In the genomic region with DNA sequence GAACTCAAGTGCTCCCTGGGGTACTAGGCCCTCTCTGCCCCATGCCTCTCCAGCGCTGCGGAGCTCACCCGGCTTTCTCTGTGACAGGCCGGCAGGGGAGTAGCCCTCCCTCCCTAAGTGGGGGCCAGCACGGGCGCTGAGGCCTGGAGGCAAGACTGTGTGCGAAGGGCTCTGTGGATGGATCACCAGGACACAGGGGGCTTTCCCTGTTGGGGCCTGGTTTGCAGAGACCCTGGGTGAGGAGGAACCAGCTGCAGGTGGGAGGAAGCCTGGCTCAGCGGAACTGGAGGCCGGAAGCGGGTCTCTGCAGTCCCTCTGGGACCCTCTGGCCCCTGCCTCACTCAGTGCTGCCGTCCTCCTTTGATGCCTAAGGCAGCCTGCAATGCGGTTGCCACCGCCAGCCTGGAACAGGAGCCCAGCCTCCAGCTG, we compare ENCODE assay signal across 19 cellular contexts.
DNase-seq lines count a peak whose midpoint lies in the region; ATAC-seq, FAIRE-seq and TF ChIP-seq lines count a peak whose summit lies in the region.
"Had no signal": no experiment of that assay in that cellular context is flagged by ENCODE, and none has a peak within 500 bp of the region (broad histone marks: within the 10 kb centered on the region; RNA-seq: fewer than 3 reads in every experiment).

No MANE protein-coding gene starts in this region.

- intact Hi-C loops in prostate gland (cut with DNase I): no loop called here

- no peak overlapping the region for H3K4me3 Mint-ChIP-seq in nephron

- H3K27me3 Mint-ChIP-seq in nephron (ENCODE audit: low read depth): peaks cover 3% of the 10 kb centered on the region

- WGBS in prostate gland: 94% methylated on average over 10 of the region's 13 CpGs

- H3K9me3 ChIP-seq in prostate gland: no peaks in the 10 kb centered on the region
- H3K9me3 ChIP-seq: spleen, tibial nerve had no signal

- peak overlapping the region; percentile 13 to 92 (median 62) for H3K27ac Mint-ChIP-seq in nephron

- no peak overlapping the region for H3K4me3 ChIP-seq in prostate gland
- H3K4me3 ChIP-seq: spleen, tibial nerve had no signal

- H3K9me3 Mint-ChIP-seq in nephron: no peaks in the 10 kb centered on the region
- H3K9me3 Mint-ChIP-seq: activated naive CD4-positive, alpha-beta T cell treated with anti-CD3 and anti-CD28 coated beads, Interleukin-2, amount 50 U/mL, for 72 hours had no signal

- H3K27ac ChIP-seq in prostate gland: no peak overlapping the region
- H3K27ac ChIP-seq: 22Rv1, spleen had no signal

- H3K27me3 ChIP-seq in prostate gland (replicated peaks; ENCODE audit: insufficient read depth): no peaks in the 10 kb centered on the region
- H3K27me3 ChIP-seq: spleen, tibial nerve had no signal

- H3K4me1 Mint-ChIP-seq in nephron: peaks cover 55% of the 10 kb centered on the region

- TF ChIP-seq POLR2A in GM12891 (IDR thresholded peaks at IDR 0.05; ENCODE audit: low read depth, low read length) (no peak), prostate gland (IDR thresholded peaks at IDR 0.05) (no peak)

- DNase-seq in DMS 273 (lab: John Stamatoyannopoulos, UW; ENCODE audit: unreplicated experiment) (peak; percentile 34), DMS 273 treated with DMSO at 0.1 percent for 48 hours (lab: John Stamatoyannopoulos, UW) (no peak), GM12891 (ENCODE audit: insufficient read length, low spot score) (no peak), SHP77 treated with DMSO at 0.1 percent for 48 hours (lab: John Stamatoyannopoulos, UW) (no peak), prostate gland (ENCODE audit: low spot score) (no peak)
- DNase-seq: activated CD4-positive, alpha-beta T cell treated with anti-CD3 and anti-CD28 coated beads, Interleukin-2, amount 50 U/mL, for 1 hour; activated T-cell treated with anti-CD3 and anti-CD28 coated beads for 4 hours; NCI-H1930; NCI-H526; spleen; stimulated activated naive CD4-positive, alpha-beta T cell had no signal

- no peaks in the 10 kb centered on the region for H3K4me1 ChIP-seq in prostate gland (replicated peaks)

- FAIRE-seq in GM12891 (lab: Jason Lieb, UNC): no peak
- FAIRE-seq: GM19239 had no signal

- peaks cover 0 to 9% of the 10 kb centered on the region in 2 donors for H3K36me3 ChIP-seq in prostate gland

- peaks cover 23% of the 10 kb centered on the region for H3K36me3 Mint-ChIP-seq in nephron (ENCODE audit: low read depth)
- H3K36me3 Mint-ChIP-seq: activated naive CD4-positive, alpha-beta T cell treated with anti-CD3 and anti-CD28 coated beads, Interleukin-2, amount 50 U/mL, for 72 hours had no signal

- TF ChIP-seq CTCF in nephron (IDR thresholded peaks at IDR 0.05; ENCODE audit: unreplicated experiment in 3 of 3) (no peak), prostate gland (IDR thresholded peaks at IDR 0.05) (no peak)

- peak; percentile 3; the same call in 2 of the 3 replicates for ATAC-seq in SK-N-SH treated with all-trans-retinoic acid at 6 μM for 48 hours
- no peak for ATAC-seq in GM21723 (IDR thresholded peaks at IDR 0.05; ENCODE audit: unreplicated experiment)
- ATAC-seq: Panc1 had no signal

TF ChIP-seq in GM12891, 5 proteins besides CTCF, POLR2A, EP300 and RAD21:
- TF ChIP-seq POLR2AphosphoS5 (IDR thresholded peaks at IDR 0.05; ENCODE audit: low read depth, low read length) (0 out of 2 replicates have a peak, but pooled peaks have one; percentile 4), SPI1 (IDR thresholded peaks at IDR 0.05; ENCODE audit: low read depth, low read length) (no peak)

TF ChIP-seq in SK-N-SH treated with all-trans-retinoic acid at 6 μM for 48 hours, 23 proteins besides CTCF, POLR2A, EP300 and RAD21:
- TF ChIP-seq ARNTL (CRISPR knock-in tag; IDR thresholded peaks at IDR 0.05; ENCODE audit: borderline replicate concordance, low read depth) (no peak), ESRRG (CRISPR knock-in tag; IDR thresholded peaks at IDR 0.05) (no peak)
TF ChIP-seq in SK-N-SH treated with all-trans-retinoic acid at 6 μM for 48 hours: peak in this region for 0.
